In genomic region chr17:41404024-41404651, GRCh38 we compare ENCODE assay signal across 9 cellular contexts. TPM values are rescaled to one million over a fixed set of nuclear protein-coding genes. Genes with fewer than 3 reads are reported as not detected.
DNase-seq lines count a peak whose midpoint lies in the region; ATAC-seq and TF ChIP-seq lines count a peak whose summit lies in the region.
"Had no signal": no experiment of that assay in that cellular context is flagged by ENCODE, and none has a peak within 500 bp of the region (broad histone marks: within the 10 kb centered on the region; RNA-seq: fewer than 3 reads in every experiment).

No MANE protein-coding gene starts in this region.

- H3F3A ChIP-seq in GM23338 (replicated peaks; ENCODE audit: low read depth) = no peaks in the 10 kb centered on the region

- no peaks in the 10 kb centered on the region for H3K27me3 Mint-ChIP-seq in activated CD4-positive, alpha-beta T cell treated with anti-CD3 and anti-CD28 coated beads, Interleukin-2, amount 10 ng/mL, durations not matched to agents 7 days and 5 days
- no peaks in the 10 kb centered on the region for H3K27me3 Mint-ChIP-seq in T-cell
- peaks cover 2% of the 10 kb centered on the region for H3K27me3 Mint-ChIP-seq in GM23338 (ENCODE audit: insufficient read depth, low read depth, poor library complexity)

- peaks cover 5% of the 10 kb centered on the region for H3K9me3 Mint-ChIP-seq in activated CD4-positive, alpha-beta T cell treated with anti-CD3 and anti-CD28 coated beads, Interleukin-2, amount 10 ng/mL, durations not matched to agents 7 days and 5 days
- no peaks in the 10 kb centered on the region for H3K9me3 Mint-ChIP-seq in T-cell
- no peaks in the 10 kb centered on the region for H3K9me3 Mint-ChIP-seq in GM23338

- H3K27ac ChIP-seq in caudate nucleus (ENCODE audit: low read depth, low read length) (no peak overlapping the region), GM23338 (ENCODE audit: low read depth) (no peak overlapping the region)

- no peak overlapping the region for H3K4me3 Mint-ChIP-seq in activated CD4-positive, alpha-beta T cell treated with anti-CD3 and anti-CD28 coated beads, Interleukin-2, amount 10 ng/mL, durations not matched to agents 7 days and 5 days
- H3K4me3 Mint-ChIP-seq in T-cell = no peak overlapping the region
- H3K4me3 Mint-ChIP-seq in GM23338 = no peak overlapping the region

- H3K79me2 ChIP-seq in GM23338 (replicated peaks; ENCODE audit: insufficient read depth) = no peaks in the 10 kb centered on the region

- no peak for TF ChIP-seq CTCF in GM23338 (conservative IDR thresholded peaks at IDR 0.05; ENCODE audit: low read depth in 2 of 2)

- no peak overlapping the region for H3K4me2 ChIP-seq in GM23338

- H3K4me1 Mint-ChIP-seq in activated CD4-positive, alpha-beta T cell treated with anti-CD3 and anti-CD28 coated beads, Interleukin-2, amount 10 ng/mL, durations not matched to agents 7 days and 5 days = peaks cover 30% of the 10 kb centered on the region
- H3K4me1 Mint-ChIP-seq in T-cell (peaks cover 34 to 47% (median 42%) of the 10 kb centered on the region in 3 donors), GM23338 (no peaks in the 10 kb centered on the region)

- CTCF ChIA-PET in activated CD4-positive, alpha-beta T cell treated with anti-CD3 and anti-CD28 coated beads, Interleukin-2, amount 10 ng/mL, durations not matched to agents 7 days and 5 days (lab: Charles Lee) = interaction anchor here (0.6 to 2.5 kb wide), 7 partner anchors 13 to 1229 kb away, joined by 3 to 10 read pairs (median 4); partner anchors contain the start of gene KRT34
- CTCF ChIA-PET in T-cell (lab: Charles Lee) = interaction anchor here (0.5 to 1.1 kb wide), 4 partner anchors 8 to 34 kb away, joined by 3 to 4 read pairs (median 3); no protein-coding TSS in a partner anchor

- no peaks in the 10 kb centered on the region for H3K4me1 ChIP-seq in GM23338 (ENCODE audit: insufficient read depth)

- H3K4me3 ChIP-seq in GM23338 = no peak overlapping the region

- no peaks in the 10 kb centered on the region for H3K36me3 ChIP-seq in GM23338 (ENCODE audit: insufficient read depth)

- no peaks in the 10 kb centered on the region for H3K36me3 Mint-ChIP-seq in activated CD4-positive, alpha-beta T cell treated with anti-CD3 and anti-CD28 coated beads, Interleukin-2, amount 10 ng/mL, durations not matched to agents 7 days and 5 days (ENCODE audit: low read depth)
- H3K36me3 Mint-ChIP-seq in T-cell = no peaks in the 10 kb centered on the region
- H3K36me3 Mint-ChIP-seq in GM23338 (ENCODE audit: low read depth) = no peaks in the 10 kb centered on the region

- ATAC-seq in T-cell (replicated peaks in 1 of 4) (peak; percentile 54 to 88 (median 70)), HG03354 (IDR thresholded peaks at IDR 0.05; ENCODE audit: poor library complexity, severe bottlenecking, unreplicated experiment) (no peak), GM23338 (no peak)

- POLR2A ChIA-PET in activated CD4-positive, alpha-beta T cell treated with anti-CD3 and anti-CD28 coated beads, Interleukin-2, amount 10 ng/mL, durations not matched to agents 7 days and 5 days (lab: Charles Lee) = no interaction called here
- POLR2A ChIA-PET in T-cell (lab: Charles Lee) = interaction anchor here in 1 of 2 donors (0.7 kb wide), 1 partner anchor 20 kb away, joined by 3 read pairs; no protein-coding TSS in a partner anchor

- H4K20me1 ChIP-seq in GM23338 (replicated peaks; ENCODE audit: insufficient read depth) = no peaks in the 10 kb centered on the region

- H3K27ac Mint-ChIP-seq in activated CD4-positive, alpha-beta T cell treated with anti-CD3 and anti-CD28 coated beads, Interleukin-2, amount 10 ng/mL, durations not matched to agents 7 days and 5 days = no peak overlapping the region
- peak overlapping the region in 1 of 2 donors; percentile 72 for H3K27ac Mint-ChIP-seq in T-cell
- H3K27ac Mint-ChIP-seq in GM23338 = no peak overlapping the region

- peak; percentile 30 to 47 for DNase-seq in activated CD4-positive, alpha-beta T cell treated with anti-CD3 and anti-CD28 coated beads for 4 hours
- no peak for DNase-seq in activated CD4-positive, alpha-beta T cell treated with anti-CD3 and anti-CD28 coated beads, Interleukin-2, amount 10 ng/mL, durations not matched to agents 7 days and 5 days
- DNase-seq in T-cell = peak in 1 of 34 experiments; percentile 10
- DNase-seq in ecto neural progenitor cell (ENCODE audit: low spot score) = peak; percentile 40
- DNase-seq in stimulated activated CD4-positive, alpha-beta T cell treated with anti-CD3 and anti-CD28 coated beads, Interleukin-2, amount 100 ng/mL, for 48 hours = peak; percentile 20 to 32
- DNase-seq in caudate nucleus (lab: John Stamatoyannopoulos, UW) = no peak
- no peak for DNase-seq in GM23338 (ENCODE audit: low spot score)
- DNase-seq: DND-41 had no signal

- H3K27me3 ChIP-seq in GM23338 (ENCODE audit: insufficient read depth) = no peaks in the 10 kb centered on the region

- H3K9me2 ChIP-seq in GM23338 (ENCODE audit: insufficient read depth) = no peaks in the 10 kb centered on the region

- no peak overlapping the region for H2AFZ ChIP-seq in GM23338

TF ChIP-seq in GM23338, 12 proteins besides CTCF, POLR2A, EP300 and RAD21 (continues in another document):
- TF ChIP-seq EZH2phosphoT487 (IDR thresholded peaks at IDR 0.05; ENCODE audit: unreplicated experiment) (no peak), ZNF331 (CRISPR knock-in tag; IDR thresholded peaks at IDR 0.05; ENCODE audit: low read depth) (no peak), EZH2 (IDR thresholded peaks at IDR 0.05; ENCODE audit: low read depth, unreplicated experiment) (no peak), NANOG (IDR thresholded peaks at IDR 0.05; ENCODE audit: borderline replicate concordance) (no peak), STAT1 (IDR thresholded peaks at IDR 0.05; ENCODE audit: unreplicated experiment) (no peak), ZNF114 (CRISPR knock-in tag; IDR thresholded peaks at IDR 0.05) (no peak), REST (IDR thresholded peaks at IDR 0.05; ENCODE audit: unreplicated experiment) (no peak), POLR2AphosphoS5 (IDR thresholded peaks at IDR 0.05; ENCODE audit: low read depth) (no peak)

RNA-seq across cellular contexts. Expression of gene KRT31, which starts 6.7 kb away (rescaled TPM):
- total RNA-seq in activated CD4-positive, alpha-beta T cell treated with anti-CD3 and anti-CD28 coated beads, Interleukin-2, amount 10 ng/mL, durations not matched to agents 7 days and 5 days = not detected
- not detected for total RNA-seq in T-cell
- total RNA-seq in GM23338 (2014; rRNA removed; shearing (Covaris generic)) = not detected in 2 replicates
- not detected in 2 replicates for polyA plus RNA-seq in GM23338 (2016; fragmentation: Nextera tagmentation; extraction: Ambion mirVana)

RNA-seq across cellular contexts. Expression of gene KRT37, which starts 20.2 kb away (rescaled TPM):
- not detected for total RNA-seq in activated CD4-positive, alpha-beta T cell treated with anti-CD3 and anti-CD28 coated beads, Interleukin-2, amount 10 ng/mL, durations not matched to agents 7 days and 5 days
- not detected for total RNA-seq in T-cell
- total RNA-seq in GM23338 (2014; rRNA removed; shearing (Covaris generic)) = not detected in 2 replicates
- not detected in 2 replicates for polyA plus RNA-seq in GM23338 (2016; fragmentation: Nextera tagmentation; extraction: Ambion mirVana)

RNA-seq across cellular contexts. Expression of gene KRT34, which starts 22.0 kb away (rescaled TPM):
- total RNA-seq in activated CD4-positive, alpha-beta T cell treated with anti-CD3 and anti-CD28 coated beads, Interleukin-2, amount 10 ng/mL, durations not matched to agents 7 days and 5 days = not detected
- not detected for total RNA-seq in T-cell
- not detected in 2 replicates for total RNA-seq in GM23338 (2014; rRNA removed; shearing (Covaris generic))
- not detected in 2 replicates for polyA plus RNA-seq in GM23338 (2016; fragmentation: Nextera tagmentation; extraction: Ambion mirVana)

RNA-seq across cellular contexts. Expression of gene KRT33B, which starts 34.5 kb away (rescaled TPM):
- total RNA-seq in activated CD4-positive, alpha-beta T cell treated with anti-CD3 and anti-CD28 coated beads, Interleukin-2, amount 10 ng/mL, durations not matched to agents 7 days and 5 days = not detected
- total RNA-seq in T-cell = not detected
- total RNA-seq in GM23338 (2014; rRNA removed; shearing (Covaris generic)) = not detected in 2 replicates
- polyA plus RNA-seq in GM23338 (2016; fragmentation: Nextera tagmentation; extraction: Ambion mirVana) = not detected in 2 replicates

RNA-seq across cellular contexts. Expression of gene KRT38, which starts 36.6 kb away (rescaled TPM):
- not detected for total RNA-seq in activated CD4-positive, alpha-beta T cell treated with anti-CD3 and anti-CD28 coated beads, Interleukin-2, amount 10 ng/mL, durations not matched to agents 7 days and 5 days
- not detected for total RNA-seq in T-cell
- not detected in 2 replicates for total RNA-seq in GM23338 (2014; rRNA removed; shearing (Covaris generic))
- not detected in 2 replicates for polyA plus RNA-seq in GM23338 (2016; fragmentation: Nextera tagmentation; extraction: Ambion mirVana)

Comparison
In these comparisons a context has a peak if more than half of its experiments do, and no peak if none do; other contexts are left out.
1. DNase-seq: peak in activated CD4-positive, alpha-beta T cell treated with anti-CD3 and anti-CD28 coated beads for 4 hours (2 of 2), ecto neural progenitor cell (single experiment) and stimulated activated CD4-positive, alpha-beta T cell treated with anti-CD3 and anti-CD28 coated beads, Interleukin-2, amount 100 ng/mL, for 48 hours (2 of 2); none in activated CD4-positive, alpha-beta T cell treated with anti-CD3 and anti-CD28 coated beads, Interleukin-2, amount 10 ng/mL, durations not matched to agents 7 days and 5 days (single experiment), caudate nucleus (0 of 61) and GM23338 (single experiment).
2. ATAC-seq: peak in T-cell (4 of 4); none in HG03354 (single experiment) and GM23338 (single experiment).